ENCODE assay signal across 2 cellular contexts in the genomic region with DNA sequence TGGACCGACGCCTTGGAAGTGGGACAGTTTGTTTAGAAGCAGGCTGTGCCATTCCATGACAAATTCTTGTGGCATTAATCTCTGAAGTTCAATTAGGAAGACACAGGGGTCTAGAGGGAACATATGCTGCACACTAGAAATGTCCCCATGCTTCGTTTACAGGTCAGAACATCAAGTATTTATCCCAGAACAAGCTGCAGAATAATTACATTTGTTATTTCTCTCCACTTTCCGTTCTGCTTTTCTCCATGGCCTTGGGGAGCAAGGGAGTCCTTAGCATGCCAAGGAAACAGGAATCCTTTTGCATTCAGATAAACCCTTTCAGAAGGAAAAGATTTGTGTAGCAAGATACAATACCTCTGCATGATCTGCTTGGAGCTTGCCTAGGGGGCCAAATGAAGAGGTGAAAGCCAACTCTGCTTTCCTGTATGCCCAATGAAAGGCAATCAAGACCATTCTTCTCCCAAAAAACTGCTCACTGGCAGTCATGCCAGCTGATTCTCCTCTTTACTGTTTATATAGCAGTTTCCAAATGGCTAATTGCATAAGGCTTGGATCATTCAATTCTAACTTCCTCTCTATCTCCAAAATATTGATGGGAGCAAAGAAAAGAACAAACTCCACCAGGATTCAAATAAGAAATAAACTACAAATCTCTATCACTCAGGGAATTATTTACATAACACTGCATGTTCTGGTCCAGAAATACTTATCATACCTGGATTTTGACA.
TF ChIP-seq lines count a peak whose summit lies in the region.

No MANE protein-coding gene starts in this region.

TF ChIP-seq in WTC11, 78 proteins besides CTCF, POLR2A, EP300 and RAD21:
- TF ChIP-seq, protein P1, sequence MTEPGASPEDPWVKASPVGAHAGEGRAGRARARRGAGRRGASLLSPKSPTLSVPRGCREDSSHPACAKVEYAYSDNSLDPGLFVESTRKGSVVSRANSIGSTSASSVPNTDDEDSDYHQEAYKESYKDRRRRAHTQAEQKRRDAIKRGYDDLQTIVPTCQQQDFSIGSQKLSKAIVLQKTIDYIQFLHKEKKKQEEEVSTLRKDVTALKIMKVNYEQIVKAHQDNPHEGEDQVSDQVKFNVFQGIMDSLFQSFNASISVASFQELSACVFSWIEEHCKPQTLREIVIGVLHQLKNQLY (CRISPR knock-in tag; IDR thresholded peaks at IDR 0.05) = no peak
- TF ChIP-seq FOXK1 (CRISPR knock-in tag; IDR thresholded peaks at IDR 0.05) (no peak), PRRX2 (CRISPR knock-in tag; IDR thresholded peaks at IDR 0.05) (no peak), ZNF512 (CRISPR knock-in tag; IDR thresholded peaks at IDR 0.05; ENCODE audit: borderline replicate concordance) (no peak), GABPB1 (CRISPR knock-in tag; IDR thresholded peaks at IDR 0.05) (no peak), ZBTB21 (CRISPR knock-in tag; IDR thresholded peaks at IDR 0.05; ENCODE audit: borderline replicate concordance) (no peak), ZNF219 (CRISPR knock-in tag; IDR thresholded peaks at IDR 0.05; ENCODE audit: borderline replicate concordance) (no peak), SMAD4 (CRISPR knock-in tag; IDR thresholded peaks at IDR 0.05) (no peak), NR1H2 (CRISPR knock-in tag; IDR thresholded peaks at IDR 0.05) (no peak), ATF2 (CRISPR knock-in tag; IDR thresholded peaks at IDR 0.05; ENCODE audit: borderline replicate concordance, low read depth) (no peak), FOXJ3 (CRISPR knock-in tag; IDR thresholded peaks at IDR 0.05; ENCODE audit: borderline replicate concordance) (no peak), TEAD1 (CRISPR knock-in tag; IDR thresholded peaks at IDR 0.05) (no peak), NFATC4 (CRISPR knock-in tag; IDR thresholded peaks at IDR 0.05) (no peak)
- TF ChIP-seq, protein P2, sequence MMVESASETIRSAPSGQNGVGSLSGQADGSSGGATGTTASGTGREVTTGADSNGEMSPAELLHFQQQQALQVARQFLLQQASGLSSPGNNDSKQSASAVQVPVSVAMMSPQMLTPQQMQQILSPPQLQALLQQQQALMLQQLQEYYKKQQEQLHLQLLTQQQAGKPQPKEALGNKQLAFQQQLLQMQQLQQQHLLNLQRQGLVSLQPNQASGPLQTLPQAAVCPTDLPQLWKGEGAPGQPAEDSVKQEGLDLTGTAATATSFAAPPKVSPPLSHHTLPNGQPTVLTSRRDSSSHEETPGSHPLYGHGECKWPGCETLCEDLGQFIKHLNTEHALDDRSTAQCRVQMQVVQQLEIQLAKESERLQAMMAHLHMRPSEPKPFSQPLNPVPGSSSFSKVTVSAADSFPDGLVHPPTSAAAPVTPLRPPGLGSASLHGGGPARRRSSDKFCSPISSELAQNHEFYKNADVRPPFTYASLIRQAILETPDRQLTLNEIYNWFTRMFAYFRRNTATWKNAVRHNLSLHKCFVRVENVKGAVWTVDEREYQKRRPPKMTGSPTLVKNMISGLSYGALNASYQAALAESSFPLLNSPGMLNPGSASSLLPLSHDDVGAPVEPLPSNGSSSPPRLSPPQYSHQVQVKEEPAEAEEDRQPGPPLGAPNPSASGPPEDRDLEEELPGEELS (CRISPR knock-in tag; IDR thresholded peaks at IDR 0.05) = no peak
- TF ChIP-seq, protein P3, sequence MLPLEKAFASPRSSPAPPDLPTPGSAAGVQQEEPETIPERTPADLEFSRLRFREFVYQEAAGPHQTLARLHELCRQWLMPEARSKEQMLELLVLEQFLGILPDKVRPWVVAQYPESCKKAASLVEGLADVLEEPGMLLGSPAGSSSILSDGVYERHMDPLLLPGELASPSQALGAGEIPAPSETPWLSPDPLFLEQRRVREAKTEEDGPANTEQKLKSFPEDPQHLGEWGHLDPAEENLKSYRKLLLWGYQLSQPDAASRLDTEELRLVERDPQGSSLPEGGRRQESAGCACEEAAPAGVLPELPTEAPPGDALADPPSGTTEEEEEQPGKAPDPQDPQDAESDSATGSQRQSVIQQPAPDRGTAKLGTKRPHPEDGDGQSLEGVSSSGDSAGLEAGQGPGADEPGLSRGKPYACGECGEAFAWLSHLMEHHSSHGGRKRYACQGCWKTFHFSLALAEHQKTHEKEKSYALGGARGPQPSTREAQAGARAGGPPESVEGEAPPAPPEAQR (CRISPR knock-in tag; IDR thresholded peaks at IDR 0.05) = no peak
- TF ChIP-seq, protein P4, sequence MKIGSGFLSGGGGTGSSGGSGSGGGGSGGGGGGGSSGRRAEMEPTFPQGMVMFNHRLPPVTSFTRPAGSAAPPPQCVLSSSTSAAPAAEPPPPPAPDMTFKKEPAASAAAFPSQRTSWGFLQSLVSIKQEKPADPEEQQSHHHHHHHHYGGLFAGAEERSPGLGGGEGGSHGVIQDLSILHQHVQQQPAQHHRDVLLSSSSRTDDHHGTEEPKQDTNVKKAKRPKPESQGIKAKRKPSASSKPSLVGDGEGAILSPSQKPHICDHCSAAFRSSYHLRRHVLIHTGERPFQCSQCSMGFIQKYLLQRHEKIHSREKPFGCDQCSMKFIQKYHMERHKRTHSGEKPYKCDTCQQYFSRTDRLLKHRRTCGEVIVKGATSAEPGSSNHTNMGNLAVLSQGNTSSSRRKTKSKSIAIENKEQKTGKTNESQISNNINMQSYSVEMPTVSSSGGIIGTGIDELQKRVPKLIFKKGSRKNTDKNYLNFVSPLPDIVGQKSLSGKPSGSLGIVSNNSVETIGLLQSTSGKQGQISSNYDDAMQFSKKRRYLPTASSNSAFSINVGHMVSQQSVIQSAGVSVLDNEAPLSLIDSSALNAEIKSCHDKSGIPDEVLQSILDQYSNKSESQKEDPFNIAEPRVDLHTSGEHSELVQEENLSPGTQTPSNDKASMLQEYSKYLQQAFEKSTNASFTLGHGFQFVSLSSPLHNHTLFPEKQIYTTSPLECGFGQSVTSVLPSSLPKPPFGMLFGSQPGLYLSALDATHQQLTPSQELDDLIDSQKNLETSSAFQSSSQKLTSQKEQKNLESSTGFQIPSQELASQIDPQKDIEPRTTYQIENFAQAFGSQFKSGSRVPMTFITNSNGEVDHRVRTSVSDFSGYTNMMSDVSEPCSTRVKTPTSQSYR (CRISPR knock-in tag; IDR thresholded peaks at IDR 0.05) = no peak

TF ChIP-seq in H1, 55 proteins besides CTCF, POLR2A, EP300 and RAD21:
- TF ChIP-seq, protein P5, sequence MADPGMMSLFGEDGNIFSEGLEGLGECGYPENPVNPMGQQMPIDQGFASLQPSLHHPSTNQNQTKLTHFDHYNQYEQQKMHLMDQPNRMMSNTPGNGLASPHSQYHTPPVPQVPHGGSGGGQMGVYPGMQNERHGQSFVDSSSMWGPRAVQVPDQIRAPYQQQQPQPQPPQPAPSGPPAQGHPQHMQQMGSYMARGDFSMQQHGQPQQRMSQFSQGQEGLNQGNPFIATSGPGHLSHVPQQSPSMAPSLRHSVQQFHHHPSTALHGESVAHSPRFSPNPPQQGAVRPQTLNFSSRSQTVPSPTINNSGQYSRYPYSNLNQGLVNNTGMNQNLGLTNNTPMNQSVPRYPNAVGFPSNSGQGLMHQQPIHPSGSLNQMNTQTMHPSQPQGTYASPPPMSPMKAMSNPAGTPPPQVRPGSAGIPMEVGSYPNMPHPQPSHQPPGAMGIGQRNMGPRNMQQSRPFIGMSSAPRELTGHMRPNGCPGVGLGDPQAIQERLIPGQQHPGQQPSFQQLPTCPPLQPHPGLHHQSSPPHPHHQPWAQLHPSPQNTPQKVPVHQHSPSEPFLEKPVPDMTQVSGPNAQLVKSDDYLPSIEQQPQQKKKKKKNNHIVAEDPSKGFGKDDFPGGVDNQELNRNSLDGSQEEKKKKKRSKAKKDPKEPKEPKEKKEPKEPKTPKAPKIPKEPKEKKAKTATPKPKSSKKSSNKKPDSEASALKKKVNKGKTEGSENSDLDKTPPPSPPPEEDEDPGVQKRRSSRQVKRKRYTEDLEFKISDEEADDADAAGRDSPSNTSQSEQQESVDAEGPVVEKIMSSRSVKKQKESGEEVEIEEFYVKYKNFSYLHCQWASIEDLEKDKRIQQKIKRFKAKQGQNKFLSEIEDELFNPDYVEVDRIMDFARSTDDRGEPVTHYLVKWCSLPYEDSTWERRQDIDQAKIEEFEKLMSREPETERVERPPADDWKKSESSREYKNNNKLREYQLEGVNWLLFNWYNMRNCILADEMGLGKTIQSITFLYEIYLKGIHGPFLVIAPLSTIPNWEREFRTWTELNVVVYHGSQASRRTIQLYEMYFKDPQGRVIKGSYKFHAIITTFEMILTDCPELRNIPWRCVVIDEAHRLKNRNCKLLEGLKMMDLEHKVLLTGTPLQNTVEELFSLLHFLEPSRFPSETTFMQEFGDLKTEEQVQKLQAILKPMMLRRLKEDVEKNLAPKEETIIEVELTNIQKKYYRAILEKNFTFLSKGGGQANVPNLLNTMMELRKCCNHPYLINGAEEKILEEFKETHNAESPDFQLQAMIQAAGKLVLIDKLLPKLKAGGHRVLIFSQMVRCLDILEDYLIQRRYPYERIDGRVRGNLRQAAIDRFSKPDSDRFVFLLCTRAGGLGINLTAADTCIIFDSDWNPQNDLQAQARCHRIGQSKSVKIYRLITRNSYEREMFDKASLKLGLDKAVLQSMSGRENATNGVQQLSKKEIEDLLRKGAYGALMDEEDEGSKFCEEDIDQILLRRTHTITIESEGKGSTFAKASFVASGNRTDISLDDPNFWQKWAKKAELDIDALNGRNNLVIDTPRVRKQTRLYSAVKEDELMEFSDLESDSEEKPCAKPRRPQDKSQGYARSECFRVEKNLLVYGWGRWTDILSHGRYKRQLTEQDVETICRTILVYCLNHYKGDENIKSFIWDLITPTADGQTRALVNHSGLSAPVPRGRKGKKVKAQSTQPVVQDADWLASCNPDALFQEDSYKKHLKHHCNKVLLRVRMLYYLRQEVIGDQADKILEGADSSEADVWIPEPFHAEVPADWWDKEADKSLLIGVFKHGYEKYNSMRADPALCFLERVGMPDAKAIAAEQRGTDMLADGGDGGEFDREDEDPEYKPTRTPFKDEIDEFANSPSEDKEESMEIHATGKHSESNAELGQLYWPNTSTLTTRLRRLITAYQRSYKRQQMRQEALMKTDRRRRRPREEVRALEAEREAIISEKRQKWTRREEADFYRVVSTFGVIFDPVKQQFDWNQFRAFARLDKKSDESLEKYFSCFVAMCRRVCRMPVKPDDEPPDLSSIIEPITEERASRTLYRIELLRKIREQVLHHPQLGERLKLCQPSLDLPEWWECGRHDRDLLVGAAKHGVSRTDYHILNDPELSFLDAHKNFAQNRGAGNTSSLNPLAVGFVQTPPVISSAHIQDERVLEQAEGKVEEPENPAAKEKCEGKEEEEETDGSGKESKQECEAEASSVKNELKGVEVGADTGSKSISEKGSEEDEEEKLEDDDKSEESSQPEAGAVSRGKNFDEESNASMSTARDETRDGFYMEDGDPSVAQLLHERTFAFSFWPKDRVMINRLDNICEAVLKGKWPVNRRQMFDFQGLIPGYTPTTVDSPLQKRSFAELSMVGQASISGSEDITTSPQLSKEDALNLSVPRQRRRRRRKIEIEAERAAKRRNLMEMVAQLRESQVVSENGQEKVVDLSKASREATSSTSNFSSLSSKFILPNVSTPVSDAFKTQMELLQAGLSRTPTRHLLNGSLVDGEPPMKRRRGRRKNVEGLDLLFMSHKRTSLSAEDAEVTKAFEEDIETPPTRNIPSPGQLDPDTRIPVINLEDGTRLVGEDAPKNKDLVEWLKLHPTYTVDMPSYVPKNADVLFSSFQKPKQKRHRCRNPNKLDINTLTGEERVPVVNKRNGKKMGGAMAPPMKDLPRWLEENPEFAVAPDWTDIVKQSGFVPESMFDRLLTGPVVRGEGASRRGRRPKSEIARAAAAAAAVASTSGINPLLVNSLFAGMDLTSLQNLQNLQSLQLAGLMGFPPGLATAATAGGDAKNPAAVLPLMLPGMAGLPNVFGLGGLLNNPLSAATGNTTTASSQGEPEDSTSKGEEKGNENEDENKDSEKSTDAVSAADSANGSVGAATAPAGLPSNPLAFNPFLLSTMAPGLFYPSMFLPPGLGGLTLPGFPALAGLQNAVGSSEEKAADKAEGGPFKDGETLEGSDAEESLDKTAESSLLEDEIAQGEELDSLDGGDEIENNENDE (IDR thresholded peaks at IDR 0.05; ENCODE audit: insufficient replicate concordance, low read length) = no peak
- TF ChIP-seq TCF12 (IDR thresholded peaks at IDR 0.05; ENCODE audit: low read depth, low read length) (no peak), KDM1A (IDR thresholded peaks at IDR 0.05; ENCODE audit: borderline replicate concordance, low read length) (no peak), ASH2L (IDR thresholded peaks at IDR 0.05; ENCODE audit: low read length) (no peak), BRCA1 (IDR thresholded peaks at IDR 0.05; ENCODE audit: low read depth, low read length) (no peak), YY1 (IDR thresholded peaks at IDR 0.05; ENCODE audit: low read depth, low read length) (no peak), GABPA (IDR thresholded peaks at IDR 0.05; ENCODE audit: borderline replicate concordance, insufficient read depth, low read length) (no peak), SIN3A (conservative IDR thresholded peaks at IDR 0.05 in 1 of 2, IDR thresholded peaks at IDR 0.05 in 1 of 2; ENCODE audit: low read depth in 1 of 2, low read length in 2 of 2) (no peak), RXRA (IDR thresholded peaks at IDR 0.05; ENCODE audit: insufficient read depth, low read depth, low read length) (no peak), PHF8 (conservative IDR thresholded peaks at IDR 0.05; ENCODE audit: low read depth, low read length) (no peak), JUN (IDR thresholded peaks at IDR 0.05; ENCODE audit: low read depth, low read length) (no peak), CHD1 (IDR thresholded peaks at IDR 0.05; ENCODE audit: low read depth, low read length) (no peak), ZNF274 (IDR thresholded peaks at IDR 0.05; ENCODE audit: borderline replicate concordance, extremely low read depth, low read length) (no peak), JUND (IDR thresholded peaks at IDR 0.05; ENCODE audit: low read length) (no peak)
- TF ChIP-seq, protein P6, sequence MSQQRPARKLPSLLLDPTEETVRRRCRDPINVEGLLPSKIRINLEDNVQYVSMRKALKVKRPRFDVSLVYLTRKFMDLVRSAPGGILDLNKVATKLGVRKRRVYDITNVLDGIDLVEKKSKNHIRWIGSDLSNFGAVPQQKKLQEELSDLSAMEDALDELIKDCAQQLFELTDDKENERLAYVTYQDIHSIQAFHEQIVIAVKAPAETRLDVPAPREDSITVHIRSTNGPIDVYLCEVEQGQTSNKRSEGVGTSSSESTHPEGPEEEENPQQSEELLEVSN (IDR thresholded peaks at IDR 0.05) = no peak
